ENCODE assay signal across 8 cellular contexts in genomic region chr20:8043687-8044278, GRCh38. TPM values are rescaled to one million over a fixed set of nuclear protein-coding genes. Genes with fewer than 3 reads are reported as not detected.
A peak's percentile ranks its signal among the peaks of the same experiment; 100 is the strongest.
DNase-seq lines count a peak whose midpoint lies in the region; ATAC-seq, FAIRE-seq and TF ChIP-seq lines count a peak whose summit lies in the region.

No MANE protein-coding gene starts in this region.

- H3K27ac Mint-ChIP-seq in memory B cell: no peak overlapping the region

- no peaks in the 10 kb centered on the region for H3K27me3 ChIP-seq in HCT116 (ENCODE audit: insufficient read depth, low read length)

- no peaks in the 10 kb centered on the region for H3K9me3 Mint-ChIP-seq in memory B cell

- no TSS peak for BruUV-seq in HCT116 (replicated peaks; lab: Mats Ljungman, UMichigan)

- RAD21 ChIA-PET in HCT116 (lab: Charles Lee; ENCODE audit: low non-redundant PET in 1 of 2, low total read pairs in 2 of 2, uncharacterized antibody in 2 of 2, unreplicated experiment in 2 of 2): interaction anchor here (0.6 to 1.0 kb wide), 4 partner anchors 107 to 679 kb away, joined by 3 to 5 read pairs (median 3); no protein-coding TSS in a partner anchor

- no peaks in the 10 kb centered on the region; a peak in 1 of 4 replicates for H3K4me1 ChIP-seq in HCT116 (ENCODE audit: control insufficient read depth in 1 of 2, insufficient read depth in 2 of 2, low read length in 2 of 2)

- H3K79me2 ChIP-seq in HCT116 (ENCODE audit: insufficient read depth, low read length): no peaks in the 10 kb centered on the region

- no peaks in the 10 kb centered on the region for H3K36me3 Mint-ChIP-seq in memory B cell

- TF ChIP-seq RAD21 in HCT116 (IDR thresholded peaks at IDR 0.05; ENCODE audit: low read depth): peak; percentile 69

- no peak for TF ChIP-seq POLR2A in HCT116 (IDR thresholded peaks at IDR 0.05; ENCODE audit: borderline replicate concordance, extremely low read depth, insufficient read depth, insufficient read length)

- H3K4me1 Mint-ChIP-seq in memory B cell: peaks cover 2% of the 10 kb centered on the region

- H3K9me2 ChIP-seq in HCT116 (ENCODE audit: insufficient read depth): no peaks in the 10 kb centered on the region

- H2AFZ ChIP-seq in HCT116 (ENCODE audit: low read depth, low read length, poor library complexity, severe bottlenecking): peak overlapping the region; percentile 30

- peak overlapping the region; percentile 34 for H3K4me3 Mint-ChIP-seq in memory B cell

- H3K4me3 ChIP-seq in HCT116 (replicated peaks in 1 of 2; ENCODE audit: low read depth in 1 of 2, low read length in 2 of 2): no peak overlapping the region

- no peaks in the 10 kb centered on the region; the same call in 1 of the 2 replicates for H4K20me1 ChIP-seq in HCT116 (ENCODE audit: insufficient read depth)

- H3K27me3 Mint-ChIP-seq in memory B cell: peaks cover 7% of the 10 kb centered on the region

- DNase-seq in GM03348 (ENCODE audit: low spot score) (peak; percentile 76), HCT116 (ENCODE audit: low read depth, low spot score) (peak; percentile 60), LoVo (ENCODE audit: low spot score) (peak; percentile 75), RKO (ENCODE audit: low spot score) (peak; percentile 75), memory B cell (ENCODE audit: low spot score in 2 of 2) (peak; percentile 20 to 68), SKM-1 (lab: John Stamatoyannopoulos, UW; ENCODE audit: unreplicated experiment) (no peak)
- peak; percentile 35 for DNase-seq in effector CD4-positive, alpha-beta T cell

- peak; percentile 46 to 61 (median 55); a peak in 5 of 6 replicates for TF ChIP-seq CTCF in HCT116 (IDR thresholded peaks at IDR 0.05 in 2 of 3, conservative IDR thresholded peaks at IDR 0.05 in 1 of 3; ENCODE audit: borderline replicate concordance in 1 of 3, insufficient read depth in 1 of 3, low read depth in 2 of 3, low read length in 2 of 3)

- POLR2A ChIA-PET in HCT116 (lab: Charles Lee): no interaction called here

- intact Hi-C loops in HCT116 (cut with micrococcal nuclease): loop anchor here (1.0 to 5.0 kb wide), 3 partner anchors 264 to 677 kb away; no protein-coding TSS in a partner anchor

- H3K27ac ChIP-seq in HCT116 (ENCODE audit: low read depth, low read length): no peak overlapping the region

- peak; percentile 91 for ATAC-seq in HCT116
- ATAC-seq in memory B cell (ENCODE audit: low read depth): peak; percentile 84

- no peak overlapping the region for H3K9ac ChIP-seq in HCT116 (ENCODE audit: low read length)

- H3K36me3 ChIP-seq in HCT116 (ENCODE audit: control insufficient read depth in 1 of 2, insufficient read depth in 2 of 2, low read length in 2 of 2): no peaks in the 10 kb centered on the region

- no peaks in the 10 kb centered on the region for H3K9me3 ChIP-seq in HCT116 (ENCODE audit: control insufficient read depth in 1 of 2, insufficient read depth in 1 of 2, low read depth in 1 of 2, low read length in 2 of 2)

- CTCF ChIA-PET in HCT116 (lab: Charles Lee): interaction anchor here (0.6 to 7.8 kb wide), 25 partner anchors 9 to 1526 kb away, joined by 3 to 66 read pairs (median 5); partner anchors contain the start of gene PLCB1

- peak; percentile 97 for FAIRE-seq in A204.1 (lab: Jason Lieb, UNC)

- peak overlapping the region; percentile 33; the same call in 1 of the 2 replicates for H3K4me2 ChIP-seq in HCT116 (ENCODE audit: low read length)

TF ChIP-seq in HCT116, 20 proteins besides CTCF, POLR2A, EP300 and RAD21:
- no peak for TF ChIP-seq JUND (IDR thresholded peaks at IDR 0.05)
- TF ChIP-seq MAX (IDR thresholded peaks at IDR 0.05): no peak
- TF ChIP-seq REST (IDR thresholded peaks at IDR 0.05; ENCODE audit: low read depth): no peak
- TF ChIP-seq EZH2 (IDR thresholded peaks at IDR 0.05): no peak
- no peak for TF ChIP-seq ELF1 (IDR thresholded peaks at IDR 0.05; ENCODE audit: borderline replicate concordance, low read depth)

RNA-seq across cellular contexts. Expression of gene TMX4, which starts 24.2 kb away (rescaled TPM):
- total RNA-seq in HCT116 (2021; ENCODE audit: unreplicated experiment): 12.0 TPM
- 2.6 and 3.1 TPM in 2 replicates for polyA plus RNA-seq in HCT116 (2012)
